In the genomic region with DNA sequence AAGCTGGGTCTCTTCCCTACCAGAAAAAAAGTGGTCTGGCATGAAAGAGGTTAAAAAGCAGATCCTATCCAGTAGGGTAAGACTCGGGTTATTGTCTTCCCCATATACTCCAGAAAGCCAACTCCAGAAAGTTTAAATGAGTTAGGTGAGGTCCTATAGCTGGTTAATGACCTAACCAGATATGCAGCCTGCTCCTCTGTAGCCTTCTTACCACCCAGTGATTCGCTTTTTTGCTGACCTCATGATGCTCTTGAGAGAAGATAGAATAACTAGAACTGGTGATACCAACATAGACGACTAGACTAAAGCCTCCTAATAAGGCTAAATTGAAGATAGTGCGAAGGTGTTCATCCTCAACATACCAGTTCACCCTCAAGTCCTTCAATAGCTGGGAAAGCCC, we compare ENCODE assay signal across 12 cellular contexts. TPM values are rescaled to one million over a fixed set of nuclear protein-coding genes. Genes with fewer than 3 reads are reported as not detected.
DNase-seq lines count a peak whose midpoint lies in the region; ATAC-seq and TF ChIP-seq lines count a peak whose summit lies in the region.
"Had no signal": no experiment of that assay in that cellular context is flagged by ENCODE, and none has a peak within 500 bp of the region (broad histone marks: within the 10 kb centered on the region; RNA-seq: fewer than 3 reads in every experiment).

No MANE protein-coding gene starts in this region.

- H3K4ac ChIP-seq in trophoblast cell (ENCODE audit: low read depth, low read length), result no peak overlapping the region

- H4K8ac ChIP-seq in trophoblast cell (ENCODE audit: low read depth, low read length), result no peak overlapping the region

- no peak overlapping the region for H2BK120ac ChIP-seq in trophoblast cell (ENCODE audit: insufficient read depth, low read length, poor library complexity)

- 0 out of 2 replicates have a peak, but pooled peaks have one; percentile 4 for TF ChIP-seq CTCF in C4-2B (conservative IDR thresholded peaks at IDR 0.05)

- no peak for ATAC-seq in GM21786 (IDR thresholded peaks at IDR 0.05; ENCODE audit: unreplicated experiment)

- H3K14ac ChIP-seq in trophoblast cell (ENCODE audit: low read length), result no peak overlapping the region

- H3K4me3 ChIP-seq in Jurkat, Clone E6-1 (ENCODE audit: low read length), result peak overlapping the region; percentile 84
- peak overlapping the region; percentile 90 for H3K4me3 ChIP-seq in effector memory CD4-positive, alpha-beta T cell (ENCODE audit: insufficient read depth, low read depth, low read length, poor library complexity, severe bottlenecking)
- H3K4me3 ChIP-seq in rectal smooth muscle tissue (ENCODE audit: low read length), result no peak overlapping the region
- no peak overlapping the region for H3K4me3 ChIP-seq in trophoblast cell (ENCODE audit: low read depth, low read length)
- H3K4me3 ChIP-seq: PC-9 had no signal

- H4K91ac ChIP-seq in trophoblast cell (ENCODE audit: low read depth, low read length), result no peak overlapping the region

- no peak overlapping the region for H3K18ac ChIP-seq in trophoblast cell (ENCODE audit: low read length)

- DNase-seq in Jurkat, Clone E6-1 (ENCODE audit: low read depth, low spot score), result no peak
- DNase-seq in effector memory CD4-positive, alpha-beta T cell, result no peak
- DNase-seq in NCI-H2196 treated with DMSO at 0.1 percent for 48 hours (lab: John Stamatoyannopoulos, UW; ENCODE audit: unreplicated experiment), result no peak
- no peak for DNase-seq in trophoblast cell
- DNase-seq in NCI-H2029 treated with DMSO at 0.1 percent for 48 hours (lab: John Stamatoyannopoulos, UW), result no peak
- DNase-seq: COR-L47, HFFc6, PC-9 had no signal

- peaks cover 43% of the 10 kb centered on the region for H3K4me1 ChIP-seq in effector memory CD4-positive, alpha-beta T cell (ENCODE audit: control insufficient read depth, insufficient read depth, low read length, poor library complexity, severe bottlenecking)
- no peaks in the 10 kb centered on the region for H3K4me1 ChIP-seq in rectal smooth muscle tissue (ENCODE audit: control insufficient read depth, insufficient read depth, low read length)
- H3K4me1 ChIP-seq in trophoblast cell (ENCODE audit: control insufficient read depth in 1 of 2, insufficient read depth in 2 of 2, low read length in 2 of 2), result no peaks in the 10 kb centered on the region

- H4K12ac ChIP-seq in trophoblast cell (ENCODE audit: low read depth, low read length), result no peak overlapping the region

- no peaks in the 10 kb centered on the region for H3K27me3 ChIP-seq in effector memory CD4-positive, alpha-beta T cell (replicated peaks; ENCODE audit: control insufficient read depth, insufficient read depth, low read length, poor library complexity, severe bottlenecking)
- no peaks in the 10 kb centered on the region for H3K27me3 ChIP-seq in rectal smooth muscle tissue (ENCODE audit: control insufficient read depth, insufficient read depth, low read length)
- peaks cover 3% of the 10 kb centered on the region for H3K27me3 ChIP-seq in trophoblast cell (ENCODE audit: insufficient read depth, low read length)

- no peaks in the 10 kb centered on the region for H3K79me2 ChIP-seq in trophoblast cell (ENCODE audit: control insufficient read depth, insufficient read depth, low read length, poor library complexity)

- no CpG with 5 or more reads among the region's 4 CpGs for WGBS in trophoblast cell (ENCODE audit: extremely low coverage, insufficient coverage, insufficient read length)

- no peak overlapping the region for H2AFZ ChIP-seq in trophoblast cell (ENCODE audit: insufficient read depth, low read length, poor library complexity)
- H2AFZ ChIP-seq: PC-9 had no signal

- H2AK5ac ChIP-seq in trophoblast cell (ENCODE audit: low read length), result no peak overlapping the region

- H3K23ac ChIP-seq in trophoblast cell (ENCODE audit: low read length), result no peak overlapping the region

- H3K9me3 ChIP-seq in effector memory CD4-positive, alpha-beta T cell (ENCODE audit: control insufficient read depth, low read length), result peaks cover 8% of the 10 kb centered on the region
- peaks cover 2% of the 10 kb centered on the region for H3K9me3 ChIP-seq in trophoblast cell (ENCODE audit: insufficient read depth, low read depth, low read length)

- H3K4me2 ChIP-seq in trophoblast cell (ENCODE audit: low read length), result no peak overlapping the region
- H3K4me2 ChIP-seq: PC-9 had no signal

- H2BK12ac ChIP-seq in trophoblast cell (ENCODE audit: low read length), result no peak overlapping the region

- H3K36me3 ChIP-seq in effector memory CD4-positive, alpha-beta T cell (ENCODE audit: control insufficient read depth, insufficient read depth, low read length), result peaks cover 22% of the 10 kb centered on the region
- no peaks in the 10 kb centered on the region for H3K36me3 ChIP-seq in rectal smooth muscle tissue (ENCODE audit: control insufficient read depth, insufficient read depth, low read length)
- no peaks in the 10 kb centered on the region for H3K36me3 ChIP-seq in trophoblast cell (ENCODE audit: control insufficient read depth in 1 of 2, insufficient read depth in 2 of 2, low read length in 2 of 2)

- no peak overlapping the region for H2BK5ac ChIP-seq in trophoblast cell (ENCODE audit: low read depth, low read length, poor library complexity)

- H3K79me1 ChIP-seq in trophoblast cell (ENCODE audit: low read length), result no peaks in the 10 kb centered on the region

- H3K9ac ChIP-seq in rectal smooth muscle tissue (ENCODE audit: low read length), result no peak overlapping the region
- H3K9ac ChIP-seq in trophoblast cell (ENCODE audit: low read length), result no peak overlapping the region

- H3K27ac ChIP-seq in C4-2B, result no peak overlapping the region
- peak overlapping the region; percentile 79 for H3K27ac ChIP-seq in effector memory CD4-positive, alpha-beta T cell (ENCODE audit: insufficient read depth, low read length, poor library complexity, severe bottlenecking)
- H3K27ac ChIP-seq in rectal smooth muscle tissue (ENCODE audit: low read depth, low read length), result peak overlapping the region; percentile 15
- no peak overlapping the region for H3K27ac ChIP-seq in trophoblast cell (ENCODE audit: low read depth, low read length)
- H3K27ac ChIP-seq: PC-9, VCaP had no signal

RNA-seq across cellular contexts. Expression of a gene that starts 0.7 kb away (rescaled TPM):
- polyA plus RNA-seq in Jurkat, Clone E6-1 (2012; ENCODE audit: insufficient read depth, insufficient read length), result 11.6 TPM
- not detected in 2 replicates for polyA plus RNA-seq in trophoblast cell (2013)

RNA-seq across cellular contexts. Expression of a gene that starts 21.5 kb away (rescaled TPM):
- 54.4 TPM for polyA plus RNA-seq in Jurkat, Clone E6-1 (2012; ENCODE audit: insufficient read depth, insufficient read length)
- not detected in 2 replicates for polyA plus RNA-seq in trophoblast cell (2013)

RNA-seq across cellular contexts. Expression of a gene that starts 30.2 kb away (rescaled TPM):
- polyA plus RNA-seq in Jurkat, Clone E6-1 (2012; ENCODE audit: insufficient read depth, insufficient read length), result 57.2 TPM
- not detected in 2 replicates for polyA plus RNA-seq in trophoblast cell (2013)

Comparison
In these comparisons a context has a peak if more than half of its experiments do, and no peak if none do; other contexts are left out.
1. H3K27ac ChIP-seq: peak in effector memory CD4-positive, alpha-beta T cell (single experiment) and rectal smooth muscle tissue (single experiment); none in C4-2B (single experiment) and trophoblast cell (single experiment).
2. H3K4me3 ChIP-seq: peak in Jurkat, Clone E6-1 (single experiment) and effector memory CD4-positive, alpha-beta T cell (single experiment); none in rectal smooth muscle tissue (single experiment) and trophoblast cell (single experiment).